In genomic region chr3:184184546-184185234, GRCh38 we compare ENCODE assay signal across 12 cellular contexts. TPM values are rescaled to one million over a fixed set of nuclear protein-coding genes. Genes with fewer than 3 reads are reported as not detected.
DNase-seq lines count a peak whose midpoint lies in the region; ATAC-seq, FAIRE-seq and TF ChIP-seq lines count a peak whose summit lies in the region.
"Had no signal": no experiment of that assay in that cellular context is flagged by ENCODE, and none has a peak within 500 bp of the region (broad histone marks: within the 10 kb centered on the region; RNA-seq: fewer than 3 reads in every experiment).

No MANE protein-coding gene starts in this region.

- peak overlapping the region; percentile 98 for H3K27ac Mint-ChIP-seq in activated T-cell treated with anti-CD3 and anti-CD28 coated beads, Interleukin-2, amount 50 U/mL, for 24 hours
- H3K27ac Mint-ChIP-seq in T-cell (peak overlapping the region; percentile 76 to 85), glutamatergic neuron (ENCODE audit: unreplicated experiment) (peak overlapping the region; percentile 96)
- H3K27ac Mint-ChIP-seq in stimulated activated naive CD8-positive, alpha-beta T cell treated with anti-CD3 and anti-CD28 coated beads, Interleukin-15, amount 100 ng/mL, for 72 hours = peak overlapping the region; percentile 93 to 98

- no peak for TF ChIP-seq CTCF in glutamatergic neuron (IDR thresholded peaks at IDR 0.05; ENCODE audit: partially characterized antibody, unreplicated experiment)

- TF ChIP-seq POLR2A in GM12892 (IDR thresholded peaks at IDR 0.05; ENCODE audit: low read depth, low read length) = no peak

- no peak for DNase-seq in activated T-cell treated with anti-CD3 and anti-CD28 coated beads, Interleukin-2, amount 50 U/mL, for 24 hours
- no peak for DNase-seq in activated T-cell treated with anti-CD3 and anti-CD28 coated beads, Interleukin-2, amount 50 U/mL, for 48 hours
- DNase-seq in T-cell = no peak
- no peak for DNase-seq in glutamatergic neuron
- no peak for DNase-seq in stimulated activated naive CD8-positive, alpha-beta T cell treated with anti-CD3 and anti-CD28 coated beads, Interleukin-15, amount 100 ng/mL, for 72 hours
- DNase-seq in SKM-1 treated with dmso at 0.1 percent for 144 hours (lab: John Stamatoyannopoulos, UW; ENCODE audit: unreplicated experiment) = no peak
- DNase-seq in GM12892 (ENCODE audit: insufficient read length) = no peak
- DNase-seq in SIG-M5 (lab: John Stamatoyannopoulos, UW) = no peak
- DNase-seq: activated CD4-positive, alpha-beta T cell treated with anti-CD3 and anti-CD28 coated beads for 4 hours; AML-193; NCI-H1694 had no signal

- peaks cover 29% of the 10 kb centered on the region for H3K4me1 Mint-ChIP-seq in activated T-cell treated with anti-CD3 and anti-CD28 coated beads, Interleukin-2, amount 50 U/mL, for 24 hours (ENCODE audit: low read depth)
- peaks cover 35 to 43% (median 40%) of the 10 kb centered on the region in 3 donors for H3K4me1 Mint-ChIP-seq in T-cell
- peaks cover 13% of the 10 kb centered on the region for H3K4me1 Mint-ChIP-seq in glutamatergic neuron (ENCODE audit: low read depth, unreplicated experiment)
- H3K4me1 Mint-ChIP-seq in stimulated activated naive CD8-positive, alpha-beta T cell treated with anti-CD3 and anti-CD28 coated beads, Interleukin-15, amount 100 ng/mL, for 72 hours = peaks cover 44% of the 10 kb centered on the region

- FAIRE-seq in GM12892 (lab: Jason Lieb, UNC) = no peak

- CTCF ChIA-PET in T-cell (lab: Charles Lee) = interaction anchor here in 1 of 2 donors (0.7 kb wide), 1 partner anchor 10 kb away, joined by 3 read pairs; no protein-coding TSS in a partner anchor

- no peaks in the 10 kb centered on the region for H3K27me3 Mint-ChIP-seq in activated T-cell treated with anti-CD3 and anti-CD28 coated beads, Interleukin-2, amount 50 U/mL, for 24 hours
- no peaks in the 10 kb centered on the region for H3K27me3 Mint-ChIP-seq in T-cell
- H3K27me3 Mint-ChIP-seq in glutamatergic neuron (ENCODE audit: unreplicated experiment) = peaks cover 3% of the 10 kb centered on the region
- H3K27me3 Mint-ChIP-seq in stimulated activated naive CD8-positive, alpha-beta T cell treated with anti-CD3 and anti-CD28 coated beads, Interleukin-15, amount 100 ng/mL, for 72 hours = no peaks in the 10 kb centered on the region

- peak overlapping the region; percentile 95 for H3K4me3 Mint-ChIP-seq in activated T-cell treated with anti-CD3 and anti-CD28 coated beads, Interleukin-2, amount 50 U/mL, for 24 hours
- H3K4me3 Mint-ChIP-seq in T-cell = peak overlapping the region; percentile 97 to 99 (median 97)
- H3K4me3 Mint-ChIP-seq in glutamatergic neuron (ENCODE audit: unreplicated experiment) = peak overlapping the region; percentile 99
- H3K4me3 Mint-ChIP-seq in stimulated activated naive CD8-positive, alpha-beta T cell treated with anti-CD3 and anti-CD28 coated beads, Interleukin-15, amount 100 ng/mL, for 72 hours = peak overlapping the region; percentile 87 to 89

- H3K36me3 Mint-ChIP-seq in activated T-cell treated with anti-CD3 and anti-CD28 coated beads, Interleukin-2, amount 50 U/mL, for 24 hours (ENCODE audit: low read depth) = peaks cover 93% of the 10 kb centered on the region
- peaks cover 54% of the 10 kb centered on the region for H3K36me3 Mint-ChIP-seq in T-cell
- H3K36me3 Mint-ChIP-seq in glutamatergic neuron (ENCODE audit: unreplicated experiment) = peaks cover 4% of the 10 kb centered on the region

- POLR2A ChIA-PET in T-cell (lab: Charles Lee) = interaction anchor here (0.6 to 0.7 kb wide), 5 partner anchors 11 to 135 kb away, joined by 3 to 9 read pairs (median 4); no protein-coding TSS in a partner anchor

- ATAC-seq in T-cell (replicated peaks in 1 of 4) = no peak
- ATAC-seq in stimulated activated naive CD8-positive, alpha-beta T cell treated with anti-CD3 and anti-CD28 coated beads, Interleukin-15, amount 100 ng/mL, for 72 hours = no peak

- no peaks in the 10 kb centered on the region for H3K9me3 Mint-ChIP-seq in activated T-cell treated with anti-CD3 and anti-CD28 coated beads, Interleukin-2, amount 50 U/mL, for 24 hours
- H3K9me3 Mint-ChIP-seq in T-cell (no peaks in the 10 kb centered on the region), glutamatergic neuron (ENCODE audit: unreplicated experiment) (peaks cover 9% of the 10 kb centered on the region)
- H3K9me3 Mint-ChIP-seq in stimulated activated naive CD8-positive, alpha-beta T cell treated with anti-CD3 and anti-CD28 coated beads, Interleukin-15, amount 100 ng/mL, for 72 hours = no peaks in the 10 kb centered on the region

RNA-seq across cellular contexts. Expression of gene ABCF3, which starts 1.3 kb away (rescaled TPM):
- 100 to 1,000 TPM; 112 to 145 (median 125) TPM for total RNA-seq in T-cell
- 87.9 TPM for total RNA-seq in glutamatergic neuron (ENCODE audit: unreplicated experiment)
- 30.3 TPM for polyA plus RNA-seq in GM12892 (2012; ENCODE audit: missing spikeins)

RNA-seq across cellular contexts. Expression of gene AP2M1, which starts 10.0 kb away (rescaled TPM):
- total RNA-seq in T-cell (100 to 1,000 TPM; 124 to 196 (median 188) TPM), glutamatergic neuron (ENCODE audit: unreplicated experiment) (315 TPM)
- polyA plus RNA-seq in GM12892 (2012; ENCODE audit: missing spikeins) = 157 TPM

RNA-seq across cellular contexts. Expression of gene DVL3, which starts 29.5 kb away (rescaled TPM):
- total RNA-seq in T-cell = 10 to 100 TPM; 33.8 to 60.2 (median 51.2) TPM
- 213 TPM for total RNA-seq in glutamatergic neuron (ENCODE audit: unreplicated experiment)
- polyA plus RNA-seq in GM12892 (2012; ENCODE audit: missing spikeins) = 14.3 TPM

RNA-seq across cellular contexts. Expression of gene VWA5B2, which starts 44.7 kb away (rescaled TPM):
- total RNA-seq in T-cell = under 1 TPM in 3 of 5 donors, not detected in 2; 0.10 to 0.23 (median 0.16) TPM
- total RNA-seq in glutamatergic neuron (ENCODE audit: unreplicated experiment) = 56.5 TPM
- polyA plus RNA-seq in GM12892 (2012; ENCODE audit: missing spikeins) = not detected
- total RNA-seq: fibroblast of lung had no signal
- polyA plus RNA-seq: fibroblast of lung had no signal

RNA-seq across cellular contexts. Expression of gene EIF2B5, which starts 49.5 kb away (rescaled TPM):
- total RNA-seq in T-cell (10 to 100 TPM; 57.8 to 74.3 (median 72.3) TPM), glutamatergic neuron (ENCODE audit: unreplicated experiment) (41.6 TPM)
- polyA plus RNA-seq in GM12892 (2012; ENCODE audit: missing spikeins) = 33.8 TPM
